ENCODE assay signal across 8 cellular contexts in genomic region chr3:136869282-136869681, GRCh38.
"Had no signal": no experiment of that assay in that cellular context is flagged by ENCODE, and none has a peak within 500 bp of the region (broad histone marks: within the 10 kb centered on the region; RNA-seq: fewer than 3 reads in every experiment).

No MANE protein-coding gene starts in this region.

- H3K4me3 ChIP-seq: GM23248, HAP-1 had no signal

- H3K9ac ChIP-seq: GM23248 had no signal

- H3K9me3 ChIP-seq: HAP-1 had no signal

- H2AFZ ChIP-seq: GM23248 had no signal

- ATAC-seq: HCT116 had no signal

- H3K27ac ChIP-seq: GM23248, HL-60 had no signal

- DNase-seq: GM23248, GOT3, H7, HFFc6, IMR-90 had no signal
